In genomic region chr11:93662177-93662575, GRCh38 we compare ENCODE assay signal across 8 cellular contexts. TPM values are rescaled to one million over a fixed set of nuclear protein-coding genes. Genes with fewer than 3 reads are reported as not detected.
DNase-seq lines count a peak whose midpoint lies in the region; ATAC-seq, FAIRE-seq and TF ChIP-seq lines count a peak whose summit lies in the region.

No MANE protein-coding gene starts in this region.

- TF ChIP-seq EP300 in esophagus muscularis mucosa (IDR thresholded peaks at IDR 0.05): no peak

- H3K9me3 ChIP-seq in Panc1 (ENCODE audit: control insufficient read depth, insufficient read depth, low read depth, low read length): no peaks in the 10 kb centered on the region
- H3K9me3 ChIP-seq in esophagus muscularis mucosa: no peaks in the 10 kb centered on the region
- no peaks in the 10 kb centered on the region for H3K9me3 ChIP-seq in gastrocnemius medialis

- H3K27ac ChIP-seq in Panc1 (ENCODE audit: low read length) (peak overlapping the region; percentile 92), esophagus muscularis mucosa (replicated peaks in 1 of 4) (peak overlapping the region; percentile 85 to 88 (median 86)), gastrocnemius medialis (peak overlapping the region; percentile 77 to 87 (median 81))

- CTCF ChIA-PET in Panc1 (lab: Charles Lee): no interaction called here

- H3K36me3 ChIP-seq in H7 (replicated peaks; ENCODE audit: control insufficient read depth, insufficient read depth, low read length) (no peaks in the 10 kb centered on the region; the same call in 1 of the 2 replicates), Panc1 (ENCODE audit: control insufficient read depth, insufficient read depth, low read length) (peaks cover 9% of the 10 kb centered on the region; the same call in 1 of the 2 replicates), esophagus muscularis mucosa (peaks cover 0 to 12% (median 5%) of the 10 kb centered on the region in 4 donors), gastrocnemius medialis (peaks cover 0 to 8% of the 10 kb centered on the region in 2 donors)

- POLR2A ChIA-PET in Panc1 (lab: Charles Lee): no interaction called here

- peak; percentile 60 for FAIRE-seq in GM12891 (lab: Jason Lieb, UNC)

- BruUV-seq in Panc1 (replicated peaks; lab: Mats Ljungman, UMichigan): no TSS peak

- H3K4me3 ChIP-seq in H7 (ENCODE audit: insufficient read depth, low read depth, low read length) (peak overlapping the region; percentile 93), Panc1 (ENCODE audit: low read depth in 2 of 2, low read length in 2 of 2) (peak overlapping the region; percentile 85 to 94), esophagus muscularis mucosa (peak overlapping the region; percentile 64 to 89 (median 86)), gastrocnemius medialis (peak overlapping the region; percentile 76 to 90 (median 81))

- H3K4me1 ChIP-seq in Panc1 (ENCODE audit: control insufficient read depth, insufficient read depth, low read length): peaks cover 13% of the 10 kb centered on the region
- H3K4me1 ChIP-seq in esophagus muscularis mucosa: peaks cover 0 to 18% (median 15%) of the 10 kb centered on the region in 4 donors
- peaks cover 8 to 13% of the 10 kb centered on the region in 2 donors for H3K4me1 ChIP-seq in gastrocnemius medialis

- H3K27me3 ChIP-seq in H7 (ENCODE audit: control insufficient read depth, insufficient read depth, low read length) (peaks cover 1% of the 10 kb centered on the region), Panc1 (ENCODE audit: control insufficient read depth, insufficient read depth, low read length) (peaks cover 5% of the 10 kb centered on the region), esophagus muscularis mucosa (no peaks in the 10 kb centered on the region), gastrocnemius medialis (no peaks in the 10 kb centered on the region)

- TF ChIP-seq POLR2A in GM12891 (IDR thresholded peaks at IDR 0.05; ENCODE audit: low read depth, low read length): no peak
- TF ChIP-seq POLR2A in esophagus muscularis mucosa (IDR thresholded peaks at IDR 0.05; ENCODE audit: low read depth): no peak
- no peak for TF ChIP-seq POLR2A in gastrocnemius medialis (IDR thresholded peaks at IDR 0.05)

- intact Hi-C loops in Panc1 (cut with micrococcal nuclease; ENCODE audit: unreplicated experiment) (no loop called here), esophagus muscularis mucosa (cut with DNase I) (no loop called here), gastrocnemius medialis (cut with DNase I; ENCODE audit: low total_unique reads) (loop anchor here (5.0 kb wide), 1 partner anchor 120 kb away; the partner anchor contains the start of gene MED17)

- WGBS in esophagus muscularis mucosa: 22% methylated on average over 4 of the region's 4 CpGs

- in situ Hi-C loops in Panc1 (cut with HindIII; ENCODE audit: low pct_unique_long_range_greater_than_20kb, low sequenced_read_pairs) (no loop called here), gastrocnemius medialis (cut with MboI; ENCODE audit: low sequenced_read_pairs in 4 of 4) (no loop called here), KBM-7 (cut with MboI; ENCODE audit: low pct_unique_long_range_greater_than_20kb, low sequenced_read_pairs) (no loop called here)

- DNase-seq in GM12891 (ENCODE audit: insufficient read length, low spot score) (no peak), H7 (no peak), Panc1 (ENCODE audit: low read depth, low spot score) (no peak), esophagus muscularis mucosa (ENCODE audit: extremely low spot score) (no peak), gastrocnemius medialis (no peak), KBM-7 (no peak), GF-D8 (lab: John Stamatoyannopoulos, UW) (no peak), putamen (ENCODE audit: low spot score) (no peak)

- ATAC-seq in Panc1 (no peak), gastrocnemius medialis (no peak)

- TF ChIP-seq CTCF in Panc1 (IDR thresholded peaks at IDR 0.05): no peak
- TF ChIP-seq CTCF in esophagus muscularis mucosa (IDR thresholded peaks at IDR 0.05): no peak
- TF ChIP-seq CTCF in gastrocnemius medialis (IDR thresholded peaks at IDR 0.05 in 4 of 5, conservative IDR thresholded peaks at IDR 0.05 in 1 of 5): no peak

TF ChIP-seq in GM12891, 5 proteins besides CTCF, POLR2A, EP300 and RAD21:
- TF ChIP-seq PAX5 (IDR thresholded peaks at IDR 0.05; ENCODE audit: insufficient read depth, low read length, severe bottlenecking) (no peak), POU2F2 (IDR thresholded peaks at IDR 0.05; ENCODE audit: low read depth, low read length) (no peak), TAF1 (IDR thresholded peaks at IDR 0.05; ENCODE audit: low read depth, low read length) (no peak), SPI1 (IDR thresholded peaks at IDR 0.05; ENCODE audit: low read depth, low read length) (no peak), POLR2AphosphoS5 (IDR thresholded peaks at IDR 0.05; ENCODE audit: low read depth, low read length) (no peak)

RNA-seq across cellular contexts. Expression of gene CEP295, which starts 0.7 kb away (rescaled TPM):
- 7.2 TPM for polyA plus RNA-seq in GM12891 (2012; ENCODE audit: low read depth, missing spikeins)
- total RNA-seq in H7 (2014; rRNA removed; shearing (Covaris generic)): 15.3 and 15.9 TPM in 2 replicates
- 20.5 TPM for total RNA-seq in Panc1 (2021; ENCODE audit: unreplicated experiment)
- polyA plus RNA-seq in Panc1 (2012; ENCODE audit: insufficient read length): 5.1 TPM
- total RNA-seq in esophagus muscularis mucosa: 10 to 100 TPM; 10.1 to 13.3 (median 11.9) TPM
- total RNA-seq in gastrocnemius medialis: 10 to 100 TPM in 1 of 4 donors, 1 to 10 TPM in 3; 6.7 to 15.3 (median 8.9) TPM
